9 cellular contexts compared by ENCODE assay signal in the genomic region with DNA sequence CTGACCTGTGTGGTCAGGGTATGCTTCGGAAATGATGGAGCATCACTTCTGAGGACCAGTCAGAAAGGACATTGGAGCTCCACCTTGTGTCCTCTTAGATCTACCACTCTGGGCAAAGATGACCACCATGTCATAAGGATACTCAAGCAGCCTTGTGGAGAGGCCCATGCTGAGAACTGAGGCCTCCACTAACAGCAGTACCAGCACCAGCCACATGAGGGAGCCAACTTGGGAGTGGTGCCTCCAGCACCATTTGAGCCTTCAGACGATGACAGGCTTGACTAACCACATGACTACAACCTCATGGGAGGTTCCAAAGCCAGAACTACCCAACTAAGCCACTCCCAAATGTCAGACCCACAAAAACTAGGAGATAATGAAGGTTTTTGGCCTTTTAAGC.
DNase-seq lines count a peak whose midpoint lies in the region; ATAC-seq and TF ChIP-seq lines count a peak whose summit lies in the region.
"Had no signal": no experiment of that assay in that cellular context is flagged by ENCODE, and none has a peak within 500 bp of the region (broad histone marks: within the 10 kb centered on the region; RNA-seq: fewer than 3 reads in every experiment).

No MANE protein-coding gene starts in this region.

- H3K4me3 ChIP-seq in SK-N-SH (ENCODE audit: low read depth in 2 of 2, low read length in 1 of 2): no peak overlapping the region
- no peak overlapping the region for H3K4me3 ChIP-seq in suprapubic skin

- H4K20me1 ChIP-seq in SK-N-SH (ENCODE audit: insufficient read depth): no peaks in the 10 kb centered on the region

- no peak overlapping the region for H3K4me3 Mint-ChIP-seq in effector memory CD8-positive, alpha-beta T cell
- H3K4me3 Mint-ChIP-seq: CD4-positive, alpha-beta T cell had no signal

- no peaks in the 10 kb centered on the region for H3K9me3 Mint-ChIP-seq in effector memory CD8-positive, alpha-beta T cell
- H3K9me3 Mint-ChIP-seq: CD4-positive, alpha-beta T cell had no signal

- H3K36me3 ChIP-seq in SK-N-SH (replicated peaks in 1 of 2; ENCODE audit: control insufficient read depth in 1 of 2, insufficient read depth in 2 of 2, low read length in 1 of 2) (no peaks in the 10 kb centered on the region), suprapubic skin (no peaks in the 10 kb centered on the region)

- peaks cover 0 to 2% of the 10 kb centered on the region in 2 donors for H3K4me1 Mint-ChIP-seq in effector memory CD8-positive, alpha-beta T cell (ENCODE audit: low read depth in 2 of 2)

- DNase-seq in NCI-H2081 (lab: John Stamatoyannopoulos, UW) (peak; percentile 22 to 30), NCI-H2081 treated with DMSO at 0.1 percent for 48 hours (lab: John Stamatoyannopoulos, UW) (no peak), HS-27A (ENCODE audit: low read depth) (peak; percentile 1), SK-N-SH (peak; percentile 55), suprapubic skin (ENCODE audit: low spot score in 2 of 2) (no peak)
- DNase-seq in effector memory CD8-positive, alpha-beta T cell: peak in 2 of 3 experiments; percentile 3 to 5
- DNase-seq in stimulated activated CD4-positive, alpha-beta T cell treated with anti-CD3 and anti-CD28 coated beads, Interleukin-12 subunit alpha, Interleukin-12 subunit beta, amount 100 ng/mL, for 48 hours (ENCODE audit: low read depth in 2 of 3, low spot score in 1 of 3): peak; percentile 30 to 60 (median 53)

- 60% methylated on average over 2 of the region's 2 CpGs for WGBS in SK-N-SH (ENCODE audit: low lambda C conversion rate)
- WGBS in suprapubic skin: no CpG with 5 or more reads among the region's 2 CpGs

- no peak overlapping the region for H3K27ac Mint-ChIP-seq in effector memory CD8-positive, alpha-beta T cell
- H3K27ac Mint-ChIP-seq: CD4-positive, alpha-beta T cell had no signal

- H3K27me3 ChIP-seq in SK-N-SH (ENCODE audit: insufficient read depth) (no peaks in the 10 kb centered on the region), suprapubic skin (peaks cover 7% of the 10 kb centered on the region)

- no peaks in the 10 kb centered on the region for H3K79me2 ChIP-seq in SK-N-SH (ENCODE audit: insufficient read depth)

- TF ChIP-seq EP300 in SK-N-SH (IDR thresholded peaks at IDR 0.05; ENCODE audit: borderline replicate concordance in 1 of 2, low read depth in 1 of 2, low read length in 1 of 2): no peak
- no peak for TF ChIP-seq EP300 in suprapubic skin (IDR thresholded peaks at IDR 0.05)

- no peak for TF ChIP-seq RAD21 in SK-N-SH (IDR thresholded peaks at IDR 0.05; ENCODE audit: low read length)

- no peak for ATAC-seq in effector memory CD8-positive, alpha-beta T cell (replicated peaks)
- no peak for ATAC-seq in GM21526 (IDR thresholded peaks at IDR 0.05; ENCODE audit: low FRiP score, unreplicated experiment)

- no peaks in the 10 kb centered on the region for H3K36me3 Mint-ChIP-seq in effector memory CD8-positive, alpha-beta T cell (ENCODE audit: insufficient read depth)

- no peak overlapping the region for H3K4me2 ChIP-seq in SK-N-SH

- peak; percentile 46; the same call in 1 of the 2 replicates for TF ChIP-seq CTCF in SK-N-SH (IDR thresholded peaks at IDR 0.05)
- peak in 1 of 2 donors; percentile 20 for TF ChIP-seq CTCF in suprapubic skin (IDR thresholded peaks at IDR 0.05)

- no peak overlapping the region for H3K9ac ChIP-seq in SK-N-SH

- TF ChIP-seq POLR2A in suprapubic skin (IDR thresholded peaks at IDR 0.05): no peak

- no peaks in the 10 kb centered on the region for H3F3A ChIP-seq in SK-N-SH (replicated peaks; ENCODE audit: insufficient read depth)

- H3K9me2 ChIP-seq in SK-N-SH: no peaks in the 10 kb centered on the region

- POLR2A ChIA-PET in SK-N-SH (lab: Yijun Ruan, JAX): no interaction called here

- CTCF ChIA-PET in SK-N-SH (lab: Yijun Ruan, JAX): interaction anchor here (0.7 to 7.9 kb wide), 12 partner anchors 8 to 311 kb away, joined by 3 to 89 read pairs (median 4); no protein-coding TSS in a partner anchor

- no peaks in the 10 kb centered on the region; the same call in 1 of the 2 replicates for H3K9me3 ChIP-seq in SK-N-SH
- peaks cover 5% of the 10 kb centered on the region for H3K9me3 ChIP-seq in suprapubic skin

- H2AFZ ChIP-seq in SK-N-SH (ENCODE audit: low read depth): no peak overlapping the region

- H3K27me3 Mint-ChIP-seq in effector memory CD8-positive, alpha-beta T cell: peaks cover 12 to 33% of the 10 kb centered on the region in 2 donors

- H3K27ac ChIP-seq in SK-N-SH (ENCODE audit: low read depth in 2 of 2, low read length in 1 of 2) (no peak overlapping the region), suprapubic skin (no peak overlapping the region)

- H3K4me1 ChIP-seq in SK-N-SH (ENCODE audit: control insufficient read depth in 1 of 2, insufficient read depth in 2 of 2, low read depth in 1 of 2, low read length in 1 of 2) (no peaks in the 10 kb centered on the region), suprapubic skin (no peaks in the 10 kb centered on the region)

TF ChIP-seq in SK-N-SH, 30 proteins besides CTCF, POLR2A, EP300 and RAD21:
- TF ChIP-seq SMC3 (IDR thresholded peaks at IDR 0.05; ENCODE audit: low read depth, low read length) (peak; percentile 19; the same call in 1 of the 2 replicates), RXRA (IDR thresholded peaks at IDR 0.05; ENCODE audit: borderline replicate concordance, low read depth) (no peak)
TF ChIP-seq in SK-N-SH: peak in this region for 1.

Comparison
In these comparisons a context has a peak if more than half of its experiments do, and no peak if none do; other contexts are left out.
1. DNase-seq: peak in NCI-H2081 (2 of 2), HS-27A (single experiment), SK-N-SH (single experiment), effector memory CD8-positive, alpha-beta T cell (2 of 3) and stimulated activated CD4-positive, alpha-beta T cell treated with anti-CD3 and anti-CD28 coated beads, Interleukin-12 subunit alpha, Interleukin-12 subunit beta, amount 100 ng/mL, for 48 hours (3 of 3); none in NCI-H2081 treated with DMSO at 0.1 percent for 48 hours (single experiment) and suprapubic skin (0 of 2).